In genomic region chr5:5179597-5179996, GRCh38 we compare ENCODE assay signal across 17 cellular contexts. TPM values are rescaled to one million over a fixed set of nuclear protein-coding genes. Genes with fewer than 3 reads are reported as not detected.
"Had no signal": no experiment of that assay in that cellular context is flagged by ENCODE, and none has a peak within 500 bp of the region (broad histone marks: within the 10 kb centered on the region; RNA-seq: fewer than 3 reads in every experiment).

No MANE protein-coding gene starts in this region.

- H3K27ac ChIP-seq: hepatocyte, tibial artery, vagina had no signal

- H3K36me3 ChIP-seq: tibial artery, vagina had no signal

- H3K27ac Mint-ChIP-seq: activated T-cell treated with anti-CD3 and anti-CD28 coated beads, Interleukin-2, amount 50 U/mL, for 24 hours; memory B cell; natural killer cell; stimulated activated naive B cell treated with anti-CD40 and anti-IgM and Interleukin-4, amounts not matched to agents 10 μg/mL and 1 μg/mL and 100 μg/mL, for 72 hours had no signal

- DNase-seq: activated CD4-positive, alpha-beta T cell treated with anti-CD3 and anti-CD28 coated beads, Interleukin-2, amount 50 U/mL, for 4 hours; activated naive CD4-positive, alpha-beta T cell treated with anti-CD3 and anti-CD28 coated beads, Interleukin-2, amount 50 U/mL, for 16 hours; activated T-cell treated with anti-CD3 and anti-CD28 coated beads, Interleukin-2, amount 50 U/mL, for 24 hours; left ventricle myocardium superior; natural killer cell; nucleus accumbens; posterior cingulate gyrus; stimulated activated naive B cell treated with anti-CD40 and anti-IgM and Interleukin-4, amounts not matched to agents 10 μg/mL and 1 μg/mL and 100 μg/mL, for 72 hours; SW 1271; tibial artery had no signal

- H3K4me3 Mint-ChIP-seq: activated T-cell treated with anti-CD3 and anti-CD28 coated beads, Interleukin-2, amount 50 U/mL, for 24 hours; memory B cell; natural killer cell; stimulated activated naive B cell treated with anti-CD40 and anti-IgM and Interleukin-4, amounts not matched to agents 10 μg/mL and 1 μg/mL and 100 μg/mL, for 72 hours had no signal

- ATAC-seq: activated CD4-positive, CD25-positive, alpha-beta regulatory T cell treated with anti-CD3 and anti-CD28 coated beads, Interleukin-2, amount 50 U/mL, for 24 hours; left ventricle myocardium superior; natural killer cell; stimulated activated naive B cell treated with anti-CD40 and anti-IgM and Interleukin-4, amounts not matched to agents 10 μg/mL and 1 μg/mL and 100 μg/mL, for 72 hours had no signal

- H3K4me1 ChIP-seq: tibial artery, vagina had no signal

- H3K36me3 Mint-ChIP-seq: memory B cell; natural killer cell; stimulated activated naive B cell treated with anti-CD40 and anti-IgM and Interleukin-4, amounts not matched to agents 10 μg/mL and 1 μg/mL and 100 μg/mL, for 72 hours had no signal

- H3K4me1 Mint-ChIP-seq: memory B cell; natural killer cell; stimulated activated naive B cell treated with anti-CD40 and anti-IgM and Interleukin-4, amounts not matched to agents 10 μg/mL and 1 μg/mL and 100 μg/mL, for 72 hours had no signal

- H3K4me3 ChIP-seq: hepatocyte, tibial artery, vagina had no signal

- H3K27me3 ChIP-seq: hepatocyte, tibial artery, vagina had no signal

- H3K9me3 Mint-ChIP-seq: activated T-cell treated with anti-CD3 and anti-CD28 coated beads, Interleukin-2, amount 50 U/mL, for 24 hours; memory B cell; stimulated activated naive B cell treated with anti-CD40 and anti-IgM and Interleukin-4, amounts not matched to agents 10 μg/mL and 1 μg/mL and 100 μg/mL, for 72 hours had no signal

- H3K9me3 ChIP-seq: tibial artery, vagina had no signal

RNA-seq across cellular contexts. Expression of gene ADAMTS16, which starts 39.5 kb away (rescaled TPM):
- total RNA-seq: cardiac septum; left ventricle myocardium superior; natural killer cell; T-helper 2 cell treated with Interferon-gamma antibody and Interleukin-4, amounts not matched to agents 100 ng/mL and 5 ng/mL, for 36 hours had no signal
- polyA plus RNA-seq: esophagus had no signal
